In the genomic region with DNA sequence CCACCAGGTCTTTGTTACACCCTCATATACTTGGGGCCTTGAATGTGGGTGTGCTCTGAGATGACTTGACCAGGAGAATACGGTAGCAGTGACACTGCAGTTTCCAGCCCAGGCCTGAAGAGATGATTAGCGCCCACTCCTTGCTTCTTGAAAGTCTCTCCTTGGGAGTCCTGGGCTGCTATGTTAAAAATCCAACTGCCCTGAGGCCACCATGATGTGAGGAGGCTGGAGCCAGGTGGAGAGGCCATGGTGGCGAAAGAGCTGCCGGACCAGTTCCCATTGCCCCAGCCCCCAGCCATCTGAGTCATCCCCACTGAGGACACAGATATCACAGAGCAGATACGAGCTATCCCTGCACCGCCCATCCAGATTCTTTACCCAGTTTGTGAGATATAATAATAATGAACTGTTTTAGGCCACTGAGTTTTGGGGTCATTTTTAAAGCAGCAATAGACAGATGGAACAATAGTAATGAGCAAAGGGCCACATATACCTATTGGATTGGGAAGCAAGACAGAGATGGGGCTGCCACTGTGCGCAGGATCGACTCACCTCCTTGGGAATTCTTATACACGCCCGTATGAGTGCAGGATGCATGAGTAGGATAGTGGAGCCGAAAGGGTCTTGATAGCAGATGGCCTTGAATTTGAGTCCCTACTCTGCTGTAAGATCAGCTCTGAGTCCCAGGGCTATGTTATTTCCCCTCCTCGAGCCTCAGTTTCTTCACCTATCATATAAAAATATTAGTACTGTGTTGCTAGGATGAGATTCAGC, we compare ENCODE assay signal across 1 cellular context.
TF ChIP-seq lines count a peak whose summit lies in the region.

No MANE protein-coding gene starts in this region.

TF ChIP-seq in K562, 482 proteins besides CTCF, POLR2A, EP300 and RAD21 (continued from another document):
- TF ChIP-seq ZNF217 (CRISPR knock-in tag; IDR thresholded peaks at IDR 0.05): no peak
- TF ChIP-seq ATF1 (CRISPR knock-in tag; IDR thresholded peaks at IDR 0.05): no peak
- no peak for TF ChIP-seq ATF1 (tag; IDR thresholded peaks at IDR 0.05)
- TF ChIP-seq GATAD2B (IDR thresholded peaks at IDR 0.05; ENCODE audit: borderline replicate concordance): no peak
- TF ChIP-seq, protein P1, sequence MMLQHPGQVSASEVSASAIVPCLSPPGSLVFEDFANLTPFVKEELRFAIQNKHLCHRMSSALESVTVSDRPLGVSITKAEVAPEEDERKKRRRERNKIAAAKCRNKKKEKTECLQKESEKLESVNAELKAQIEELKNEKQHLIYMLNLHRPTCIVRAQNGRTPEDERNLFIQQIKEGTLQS (IDR thresholded peaks at IDR 0.05): peak; percentile 81
- TF ChIP-seq, protein P1 (CRISPR knock-in tag; conservative IDR thresholded peaks at IDR 0.05): no peak
- TF ChIP-seq ZNF124 (CRISPR knock-in tag; IDR thresholded peaks at IDR 0.05): no peak
- TF ChIP-seq, protein P2, sequence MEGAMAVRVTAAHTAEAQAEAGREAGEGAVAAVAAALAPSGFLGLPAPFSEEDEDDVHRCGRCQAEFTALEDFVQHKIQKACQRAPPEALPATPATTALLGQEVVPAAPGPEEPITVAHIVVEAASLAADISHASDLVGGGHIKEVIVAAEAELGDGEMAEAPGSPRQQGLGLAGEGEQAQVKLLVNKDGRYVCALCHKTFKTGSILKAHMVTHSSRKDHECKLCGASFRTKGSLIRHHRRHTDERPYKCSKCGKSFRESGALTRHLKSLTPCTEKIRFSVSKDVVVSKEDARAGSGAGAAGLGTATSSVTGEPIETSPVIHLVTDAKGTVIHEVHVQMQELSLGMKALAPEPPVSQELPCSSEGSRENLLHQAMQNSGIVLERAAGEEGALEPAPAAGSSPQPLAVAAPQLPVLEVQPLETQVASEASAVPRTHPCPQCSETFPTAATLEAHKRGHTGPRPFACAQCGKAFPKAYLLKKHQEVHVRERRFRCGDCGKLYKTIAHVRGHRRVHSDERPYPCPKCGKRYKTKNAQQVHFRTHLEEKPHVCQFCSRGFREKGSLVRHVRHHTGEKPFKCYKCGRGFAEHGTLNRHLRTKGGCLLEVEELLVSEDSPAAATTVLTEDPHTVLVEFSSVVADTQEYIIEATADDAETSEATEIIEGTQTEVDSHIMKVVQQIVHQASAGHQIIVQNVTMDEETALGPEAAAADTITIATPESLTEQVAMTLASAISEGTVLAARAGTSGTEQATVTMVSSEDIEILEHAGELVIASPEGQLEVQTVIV (CRISPR knock-in tag; IDR thresholded peaks at IDR 0.05; ENCODE audit: borderline replicate concordance): no peak
- TF ChIP-seq KLF6 (CRISPR knock-in tag; IDR thresholded peaks at IDR 0.05; ENCODE audit: borderline replicate concordance): no peak
- no peak; the same call in 1 of the 2 replicates for TF ChIP-seq RNF2 (IDR thresholded peaks at IDR 0.05)
- no peak for TF ChIP-seq YBX1 (IDR thresholded peaks at IDR 0.05)
- TF ChIP-seq, protein P3, sequence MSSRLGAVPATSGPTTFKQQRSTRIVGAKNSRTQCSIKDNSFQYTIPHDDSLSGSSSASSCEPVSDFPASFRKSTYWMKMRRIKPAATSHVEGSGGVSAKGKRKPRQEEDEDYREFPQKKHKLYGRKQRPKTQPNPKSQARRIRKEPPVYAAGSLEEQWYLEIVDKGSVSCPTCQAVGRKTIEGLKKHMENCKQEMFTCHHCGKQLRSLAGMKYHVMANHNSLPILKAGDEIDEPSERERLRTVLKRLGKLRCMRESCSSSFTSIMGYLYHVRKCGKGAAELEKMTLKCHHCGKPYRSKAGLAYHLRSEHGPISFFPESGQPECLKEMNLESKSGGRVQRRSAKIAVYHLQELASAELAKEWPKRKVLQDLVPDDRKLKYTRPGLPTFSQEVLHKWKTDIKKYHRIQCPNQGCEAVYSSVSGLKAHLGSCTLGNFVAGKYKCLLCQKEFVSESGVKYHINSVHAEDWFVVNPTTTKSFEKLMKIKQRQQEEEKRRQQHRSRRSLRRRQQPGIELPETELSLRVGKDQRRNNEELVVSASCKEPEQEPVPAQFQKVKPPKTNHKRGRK (tag; IDR thresholded peaks at IDR 0.05): no peak
- TF ChIP-seq NFE2 (IDR thresholded peaks at IDR 0.05; ENCODE audit: low read depth): peak; percentile 92
TF ChIP-seq in K562: peak in this region for 36.
